9 cellular contexts compared by ENCODE assay signal in the genomic region with DNA sequence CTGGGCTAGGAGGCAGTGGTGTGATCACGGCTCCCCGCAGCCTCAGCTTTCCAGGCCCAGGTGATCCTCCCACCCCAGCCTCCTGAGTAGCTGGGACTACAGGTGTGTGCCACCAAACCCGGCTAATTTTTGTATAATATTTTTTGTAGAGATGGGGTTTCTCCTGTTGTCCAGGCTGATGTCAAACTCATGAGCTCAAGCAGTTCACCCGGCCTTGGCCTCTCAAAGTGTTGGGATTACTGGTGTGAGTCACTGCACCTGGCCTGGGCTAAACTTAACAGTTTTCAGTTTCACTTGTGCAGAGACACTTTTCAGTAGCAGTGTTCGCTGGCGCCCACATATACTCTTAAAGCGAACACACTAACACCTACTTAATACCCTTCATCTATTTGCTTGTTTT.
A peak's percentile ranks its signal among the peaks of the same experiment; 100 is the strongest.
DNase-seq lines count a peak whose midpoint lies in the region; ATAC-seq and TF ChIP-seq lines count a peak whose summit lies in the region.
"Had no signal": no experiment of that assay in that cellular context is flagged by ENCODE, and none has a peak within 500 bp of the region (broad histone marks: within the 10 kb centered on the region; RNA-seq: fewer than 3 reads in every experiment).

No MANE protein-coding gene starts in this region.

- no peak for TF ChIP-seq CTCF in WERI-Rb-1 (IDR thresholded peaks at IDR 0.05; ENCODE audit: low read depth, low read length)
- no peak for TF ChIP-seq CTCF in colonic mucosa (IDR thresholded peaks at IDR 0.05)

- H3K4me3 ChIP-seq in WERI-Rb-1 (ENCODE audit: low read depth, low read length) (no peak overlapping the region), colonic mucosa (no peak overlapping the region)

- DNase-seq in M059J (ENCODE audit: low read depth), result peak; percentile 83
- peak; percentile 42 for DNase-seq in renal cortical epithelial cell (ENCODE audit: low read depth)
- no peak for DNase-seq in WERI-Rb-1
- no peak for DNase-seq in DMS153 treated with DMSO at 0.1 percent for 48 hours (lab: John Stamatoyannopoulos, UW; ENCODE audit: unreplicated experiment)
- DNase-seq in colonic mucosa, result no peak
- DNase-seq: activated naive CD4-positive, alpha-beta T cell treated with anti-CD3 and anti-CD28 coated beads for 36 hours; SIG-M5 had no signal

- H3K27ac ChIP-seq in WERI-Rb-1 (no peak overlapping the region), colonic mucosa (no peak overlapping the region)

- H3K36me3 ChIP-seq in WERI-Rb-1, result no peaks in the 10 kb centered on the region
- no peaks in the 10 kb centered on the region for H3K36me3 ChIP-seq in colonic mucosa

- peak; percentile 93 for ATAC-seq in GM19035 (IDR thresholded peaks at IDR 0.05; ENCODE audit: unreplicated experiment)
- peak; percentile 94 for ATAC-seq in HG02642 (IDR thresholded peaks at IDR 0.05; ENCODE audit: poor library complexity, unreplicated experiment)

- H3K9me3 ChIP-seq in WERI-Rb-1 (ENCODE audit: severe bottlenecking) (no peaks in the 10 kb centered on the region), colonic mucosa (no peaks in the 10 kb centered on the region)

- H3K27me3 ChIP-seq in WERI-Rb-1 (ENCODE audit: insufficient read depth, low read depth, severe bottlenecking), result no peaks in the 10 kb centered on the region
- no peaks in the 10 kb centered on the region for H3K27me3 ChIP-seq in colonic mucosa

- no peaks in the 10 kb centered on the region for H3K4me1 ChIP-seq in colonic mucosa

- intact Hi-C loops in colonic mucosa (cut with DNase I), result no loop called here

- no peak overlapping the region for H3K9ac ChIP-seq in colonic mucosa (ENCODE audit: low read depth in 2 of 2, low read length in 2 of 2)

Comparison
In these comparisons a context has a peak if more than half of its experiments do, and no peak if none do; other contexts are left out.
1. DNase-seq: peak in M059J (single experiment) and renal cortical epithelial cell (single experiment); none in WERI-Rb-1 (single experiment), DMS153 treated with DMSO at 0.1 percent for 48 hours (single experiment) and colonic mucosa (single experiment).